ENCODE assay signal across 8 cellular contexts in genomic region chr2:234951386-234952269, GRCh38. TPM values are rescaled to one million over a fixed set of nuclear protein-coding genes. Genes with fewer than 3 reads are reported as not detected.
DNase-seq lines count a peak whose midpoint lies in the region; ATAC-seq, FAIRE-seq and TF ChIP-seq lines count a peak whose summit lies in the region.

SH3BP4 (plus strand) TSS chr2:234952017; CDS start chr2:235035003, 82,986 bp downstream.

- H3K27ac ChIP-seq in mesodermal cell (ENCODE audit: low read depth, low read length, severe bottlenecking), result peak within 1 kb of the TSS; percentile 89

- WGBS in mesodermal cell (ENCODE audit: insufficient coverage in 2 of 2), 2 experiments, result 1% methylated on average over 53 to 55 of the region's 113 CpGs

- no peak within 1 kb of the TSS for H3K27ac Mint-ChIP-seq in stimulated activated effector memory CD8-positive, alpha-beta T cell treated with anti-CD3 and anti-CD28 coated beads, Interleukin-12 subunit alpha, Interleukin-12 subunit beta, amount 100 ng/mL, for 72 hours

- peak within 1 kb of the TSS; percentile 49 for H3K4me3 Mint-ChIP-seq in stimulated activated effector memory CD8-positive, alpha-beta T cell treated with anti-CD3 and anti-CD28 coated beads, Interleukin-12 subunit alpha, Interleukin-12 subunit beta, amount 100 ng/mL, for 72 hours

- peaks cover 35% of the 10 kb centered on the region for H3K36me3 ChIP-seq in mesodermal cell (ENCODE audit: control insufficient read depth, insufficient read depth, low read length)

- H3K4me1 ChIP-seq in mesodermal cell (ENCODE audit: control insufficient read depth, insufficient read depth, low read length, poor library complexity, severe bottlenecking), result peaks cover 37% of the 10 kb centered on the region

- H3K4me1 Mint-ChIP-seq in stimulated activated effector memory CD8-positive, alpha-beta T cell treated with anti-CD3 and anti-CD28 coated beads, Interleukin-12 subunit alpha, Interleukin-12 subunit beta, amount 100 ng/mL, for 72 hours, result no peaks in the 10 kb centered on the region

- no peaks in the 10 kb centered on the region for H3K9me3 ChIP-seq in mesodermal cell (ENCODE audit: control insufficient read depth, low read length)

- TF ChIP-seq CTCF in D721Med (IDR thresholded peaks at IDR 0.05; ENCODE audit: insufficient read depth, missing control alignments), result no peak

- H3K4me3 ChIP-seq in mesodermal cell (ENCODE audit: extremely low read depth, insufficient read depth, low read length, poor library complexity, severe bottlenecking), result peak within 1 kb of the TSS; percentile 98

- TF ChIP-seq POLR2A in erythroblast (IDR thresholded peaks at IDR 0.05; ENCODE audit: low read length), result no peak

- DNase-seq in D721Med (ENCODE audit: insufficient read length, low spot score) (peak; percentile 71), NCI-H146 treated with DMSO at 0.1 percent for 48 hours (lab: John Stamatoyannopoulos, UW; ENCODE audit: unreplicated experiment) (peak; percentile 38), erythroblast (lab: John Stamatoyannopoulos, UW) (peak; percentile 34 to 45), SIG-M5 treated with dmso at 0.1 percent for 504 hours (lab: John Stamatoyannopoulos, UW; ENCODE audit: unreplicated experiment) (no peak)
- DNase-seq in activated CD8-positive, alpha-beta memory T cell treated with anti-CD3 and anti-CD28 coated beads, Interleukin-2, amount 50 U/mL, for 24 hours (ENCODE audit: extremely low read depth), result peak; percentile 6
- DNase-seq in stimulated activated effector memory CD8-positive, alpha-beta T cell treated with anti-CD3 and anti-CD28 coated beads, Interleukin-12 subunit alpha, Interleukin-12 subunit beta, amount 100 ng/mL, for 72 hours (ENCODE audit: low spot score in 2 of 2), result no peak

- FAIRE-seq in D721Med (lab: Jason Lieb, UNC), result no peak

- no peaks in the 10 kb centered on the region for H3K9me3 Mint-ChIP-seq in stimulated activated effector memory CD8-positive, alpha-beta T cell treated with anti-CD3 and anti-CD28 coated beads, Interleukin-12 subunit alpha, Interleukin-12 subunit beta, amount 100 ng/mL, for 72 hours

- no peaks in the 10 kb centered on the region for H3K36me3 Mint-ChIP-seq in stimulated activated effector memory CD8-positive, alpha-beta T cell treated with anti-CD3 and anti-CD28 coated beads, Interleukin-12 subunit alpha, Interleukin-12 subunit beta, amount 100 ng/mL, for 72 hours

- ATAC-seq in stimulated activated effector memory CD8-positive, alpha-beta T cell treated with anti-CD3 and anti-CD28 coated beads, Interleukin-12 subunit alpha, Interleukin-12 subunit beta, amount 100 ng/mL, for 72 hours, result peak; percentile 59
- ATAC-seq in HG02885 (IDR thresholded peaks at IDR 0.05; ENCODE audit: poor library complexity, unreplicated experiment), result no peak

RNA-seq across cellular contexts. Expression of gene SH3BP4, which starts in this region (rescaled TPM):
- 48.9 TPM for polyA plus RNA-seq in mesodermal cell (2013, experiment 1 of 2)
- polyA plus RNA-seq in mesodermal cell (2013, experiment 2 of 2), result 52.4 TPM

Comparison
In these comparisons a context has a peak if more than half of its experiments do, and no peak if none do; other contexts are left out.
1. DNase-seq: peak in D721Med (single experiment), NCI-H146 treated with DMSO at 0.1 percent for 48 hours (single experiment), activated CD8-positive, alpha-beta memory T cell treated with anti-CD3 and anti-CD28 coated beads, Interleukin-2, amount 50 U/mL, for 24 hours (single experiment) and erythroblast (2 of 2); none in stimulated activated effector memory CD8-positive, alpha-beta T cell treated with anti-CD3 and anti-CD28 coated beads, Interleukin-12 subunit alpha, Interleukin-12 subunit beta, amount 100 ng/mL, for 72 hours (0 of 2) and SIG-M5 treated with dmso at 0.1 percent for 504 hours (single experiment).